ENCODE assay signal across 8 cellular contexts in genomic region chr2:120012771-120013568, GRCh38. TPM values are rescaled to one million over a fixed set of nuclear protein-coding genes. Genes with fewer than 3 reads are reported as not detected.
A peak's percentile ranks its signal among the peaks of the same experiment; 100 is the strongest.
DNase-seq lines count a peak whose midpoint lies in the region; ATAC-seq and TF ChIP-seq lines count a peak whose summit lies in the region.

Gene EPB41L5 (plus strand): TSS chr2:120013077. CDS start chr2:120019085, 6,008 bp downstream.

- peaks cover 4% of the 10 kb centered on the region for H3K27me3 Mint-ChIP-seq in activated naive CD8-positive, alpha-beta T cell treated with anti-CD3 and anti-CD28 coated beads, Interleukin-2, amount 10 ng/mL, durations not matched to agents 7 days and 5 days

- peak in 1 of 2 donors; percentile 59 for TF ChIP-seq POLR2A in tibial nerve (IDR thresholded peaks at IDR 0.05)

- H3K27me3 ChIP-seq in GM06990 (replicated peaks; ENCODE audit: control insufficient read depth, insufficient read depth, low read length) (no peaks in the 10 kb centered on the region), cardiac muscle cell (no peaks in the 10 kb centered on the region), trophoblast cell (ENCODE audit: insufficient read depth, low read length) (no peaks in the 10 kb centered on the region), tibial nerve (no peaks in the 10 kb centered on the region)

- H3K14ac ChIP-seq in trophoblast cell (ENCODE audit: low read length): peak within 1 kb of the TSS; percentile 61

- TF ChIP-seq EP300 in tibial nerve (IDR thresholded peaks at IDR 0.05): peak; percentile 50 to 67

- no peak within 1 kb of the TSS for H2AK5ac ChIP-seq in trophoblast cell (ENCODE audit: low read length)

- no peak for TF ChIP-seq CTCF in GM06990 (IDR thresholded peaks at IDR 0.05; ENCODE audit: insufficient read depth, low read length, poor library complexity, severe bottlenecking)
- TF ChIP-seq CTCF in cardiac muscle cell (IDR thresholded peaks at IDR 0.05; ENCODE audit: low read depth, low read length): no peak
- TF ChIP-seq CTCF in tibial nerve (IDR thresholded peaks at IDR 0.05): peak in 2 of 5 experiments; percentile 8 to 37

- H3K18ac ChIP-seq in trophoblast cell (ENCODE audit: low read length): peak within 1 kb of the TSS; percentile 94

- H3K4me2 ChIP-seq in trophoblast cell (ENCODE audit: low read length): peak within 1 kb of the TSS; percentile 77

- H3K4me1 Mint-ChIP-seq in activated naive CD8-positive, alpha-beta T cell treated with anti-CD3 and anti-CD28 coated beads, Interleukin-2, amount 10 ng/mL, durations not matched to agents 7 days and 5 days: peaks cover 19% of the 10 kb centered on the region

- H3K9me3 Mint-ChIP-seq in activated naive CD8-positive, alpha-beta T cell treated with anti-CD3 and anti-CD28 coated beads, Interleukin-2, amount 10 ng/mL, durations not matched to agents 7 days and 5 days: no peaks in the 10 kb centered on the region

- peak within 1 kb of the TSS; percentile 81 for H4K91ac ChIP-seq in trophoblast cell (ENCODE audit: low read depth, low read length)

- peaks cover 4% of the 10 kb centered on the region for H3K79me2 ChIP-seq in trophoblast cell (ENCODE audit: control insufficient read depth, insufficient read depth, low read length, poor library complexity)

- H3K4me3 ChIP-seq in GM06990 (replicated peaks; ENCODE audit: low read depth, low read length) (peak within 1 kb of the TSS; percentile 78), cardiac muscle cell (peak within 1 kb of the TSS; percentile 79), trophoblast cell (ENCODE audit: low read depth, low read length) (peak within 1 kb of the TSS; percentile 94), tibial nerve (peak within 1 kb of the TSS; percentile 71 to 98 (median 80))

- DNase-seq in GM06990 (ENCODE audit: extremely low read depth, insufficient read length) (peak; percentile 89), NCI-H1048 (lab: John Stamatoyannopoulos, UW) (peak; percentile 80), SKM-1 treated with dmso at 0.1 percent for 144 hours (lab: John Stamatoyannopoulos, UW; ENCODE audit: unreplicated experiment) (peak; percentile 66), cardiac muscle cell (ENCODE audit: low read depth in 1 of 2, low spot score in 1 of 2) (peak; percentile 98), trophoblast cell (peak; percentile 84 to 91), tibial nerve (ENCODE audit: low spot score in 2 of 2) (peak; percentile 81 to 84)
- DNase-seq in activated naive CD8-positive, alpha-beta T cell treated with anti-CD3 and anti-CD28 coated beads, Interleukin-2, amount 10 ng/mL, durations not matched to agents 7 days and 5 days: peak; percentile 89

- no peak within 1 kb of the TSS for H2BK12ac ChIP-seq in trophoblast cell (ENCODE audit: low read length)

- H3K9me3 ChIP-seq in cardiac muscle cell (ENCODE audit: low read depth) (no peaks in the 10 kb centered on the region), trophoblast cell (ENCODE audit: insufficient read depth, low read depth, low read length) (no peaks in the 10 kb centered on the region), tibial nerve (no peaks in the 10 kb centered on the region)

- H3K9ac ChIP-seq in trophoblast cell (ENCODE audit: low read length): peak within 1 kb of the TSS; percentile 92

- H2BK5ac ChIP-seq in trophoblast cell (ENCODE audit: low read depth, low read length, poor library complexity): peak within 1 kb of the TSS; percentile 90

- peak within 1 kb of the TSS; percentile 89 for H4K8ac ChIP-seq in trophoblast cell (ENCODE audit: low read depth, low read length)

- H3K4me3 Mint-ChIP-seq in activated naive CD8-positive, alpha-beta T cell treated with anti-CD3 and anti-CD28 coated beads, Interleukin-2, amount 10 ng/mL, durations not matched to agents 7 days and 5 days: peak within 1 kb of the TSS; percentile 81

- H2AFZ ChIP-seq in trophoblast cell (ENCODE audit: insufficient read depth, low read length, poor library complexity): peak within 1 kb of the TSS; percentile 96

- peak within 1 kb of the TSS; percentile 74 for H2BK120ac ChIP-seq in trophoblast cell (ENCODE audit: insufficient read depth, low read length, poor library complexity)

- H3K4ac ChIP-seq in trophoblast cell (ENCODE audit: low read depth, low read length): peak within 1 kb of the TSS; percentile 34

- no peak within 1 kb of the TSS for H3K23ac ChIP-seq in trophoblast cell (ENCODE audit: low read length)

- no peak within 1 kb of the TSS for H3K27ac Mint-ChIP-seq in activated naive CD8-positive, alpha-beta T cell treated with anti-CD3 and anti-CD28 coated beads, Interleukin-2, amount 10 ng/mL, durations not matched to agents 7 days and 5 days

- H3K27ac ChIP-seq in cardiac muscle cell: peak within 1 kb of the TSS; percentile 91
- peak within 1 kb of the TSS; percentile 66 for H3K27ac ChIP-seq in trophoblast cell (ENCODE audit: low read depth, low read length)
- H3K27ac ChIP-seq in tibial nerve: peak within 1 kb of the TSS; percentile 72 to 92 (median 83)

- H3K36me3 Mint-ChIP-seq in activated naive CD8-positive, alpha-beta T cell treated with anti-CD3 and anti-CD28 coated beads, Interleukin-2, amount 10 ng/mL, durations not matched to agents 7 days and 5 days: no peaks in the 10 kb centered on the region

- no peak within 1 kb of the TSS for H4K12ac ChIP-seq in trophoblast cell (ENCODE audit: low read depth, low read length)

- POLR2A ChIA-PET in activated naive CD8-positive, alpha-beta T cell treated with anti-CD3 and anti-CD28 coated beads, Interleukin-2, amount 10 ng/mL, durations not matched to agents 7 days and 5 days (lab: Charles Lee): interaction anchor here (0.6 to 1.3 kb wide), 7 partner anchors 96 to 300 kb away, joined by 3 to 5 read pairs (median 3); partner anchors contain the start of gene PTPN4

- ATAC-seq in HG02571 (IDR thresholded peaks at IDR 0.05; ENCODE audit: unreplicated experiment): peak; percentile 95
- ATAC-seq in activated naive CD8-positive, alpha-beta T cell treated with anti-CD3 and anti-CD28 coated beads, Interleukin-2, amount 10 ng/mL, durations not matched to agents 7 days and 5 days (ENCODE audit: low read depth): peak; percentile 95

- peaks cover 4% of the 10 kb centered on the region for H3K4me1 ChIP-seq in cardiac muscle cell (ENCODE audit: low read depth)
- no peaks in the 10 kb centered on the region for H3K4me1 ChIP-seq in trophoblast cell (ENCODE audit: control insufficient read depth in 1 of 2, insufficient read depth in 2 of 2, low read length in 2 of 2)
- peaks cover 0 to 20% (median 2%) of the 10 kb centered on the region in 4 donors for H3K4me1 ChIP-seq in tibial nerve

- WGBS in trophoblast cell (ENCODE audit: extremely low coverage, insufficient coverage, insufficient read length): no CpG with 5 or more reads among the region's 102 CpGs
- whole genome bisulfite sequencing in tibial nerve, 2 donors: 0 to 1% methylated on average over 36 to 80 of the region's 102 CpGs

- H3K79me1 ChIP-seq in trophoblast cell (ENCODE audit: low read length): peaks cover 5% of the 10 kb centered on the region

- H3K36me3 ChIP-seq in GM06990 (ENCODE audit: control insufficient read depth, insufficient read depth, low read length): no peaks in the 10 kb centered on the region
- no peaks in the 10 kb centered on the region for H3K36me3 ChIP-seq in cardiac muscle cell
- no peaks in the 10 kb centered on the region for H3K36me3 ChIP-seq in trophoblast cell (ENCODE audit: control insufficient read depth in 1 of 2, insufficient read depth in 2 of 2, low read length in 2 of 2)
- H3K36me3 ChIP-seq in tibial nerve: no peaks in the 10 kb centered on the region

RNA-seq across cellular contexts. Expression of gene EPB41L5, which starts in this region (rescaled TPM):
- total RNA-seq in activated naive CD8-positive, alpha-beta T cell treated with anti-CD3 and anti-CD28 coated beads, Interleukin-2, amount 10 ng/mL, durations not matched to agents 7 days and 5 days: 1 to 10 TPM; 6.6 to 6.7 TPM
- total RNA-seq in cardiac muscle cell (18.4 and 24.6 TPM in 2 replicates), tibial nerve (10 to 100 TPM; 11.4 to 42.9 (median 14.5) TPM)
- polyA plus RNA-seq in cardiac muscle cell: 14.9 and 24.9 TPM in 2 replicates
- polyA plus RNA-seq in trophoblast cell (2013): 12.3 and 14.2 TPM in 2 replicates

Comparison
In these comparisons a context has a peak if more than half of its experiments do, and no peak if none do; other contexts are left out.
1. Peak in every context shown above with its lines: DNase-seq, ATAC-seq, H3K4me3 ChIP-seq and H3K27ac ChIP-seq.